ENCODE assay signal across 10 cellular contexts in the genomic region with DNA sequence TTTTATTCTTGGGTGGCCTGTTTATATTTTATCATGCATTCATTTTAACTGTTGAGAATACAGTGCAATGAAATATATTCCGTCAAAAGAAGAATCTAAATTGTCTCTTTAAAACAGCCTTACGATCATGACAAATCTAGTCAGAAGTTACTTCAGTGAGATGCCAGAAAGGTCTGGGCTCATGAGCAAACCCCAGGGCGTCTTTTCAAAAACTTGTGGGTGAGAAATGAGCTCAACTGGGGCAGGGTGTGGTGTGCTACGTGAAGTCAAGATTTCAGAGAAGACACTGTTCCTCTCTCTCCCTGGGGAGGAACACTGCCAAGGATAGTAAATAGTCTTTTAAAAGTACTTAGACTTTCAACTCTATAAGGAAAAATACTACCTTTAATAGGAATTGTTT. TPM values are rescaled to one million over a fixed set of nuclear protein-coding genes. Genes with fewer than 3 reads are reported as not detected.
A peak's percentile ranks its signal among the peaks of the same experiment; 100 is the strongest.
DNase-seq lines count a peak whose midpoint lies in the region; ATAC-seq, FAIRE-seq and TF ChIP-seq lines count a peak whose summit lies in the region.
"Had no signal": no experiment of that assay in that cellular context is flagged by ENCODE, and none has a peak within 500 bp of the region (broad histone marks: within the 10 kb centered on the region; RNA-seq: fewer than 3 reads in every experiment).

No MANE protein-coding gene starts in this region.

- no peak for TF ChIP-seq CTCF in GM12878 (IDR thresholded peaks at IDR 0.05 in 2 of 3, conservative IDR thresholded peaks at IDR 0.05 in 1 of 3; ENCODE audit: control insufficient read depth in 2 of 3, extremely low read depth in 1 of 3, insufficient read depth in 1 of 3, low read depth in 3 of 3, low read length in 3 of 3)
- TF ChIP-seq CTCF in left ventricle myocardium inferior (IDR thresholded peaks at IDR 0.05; ENCODE audit: borderline replicate concordance) = no peak
- no peak for TF ChIP-seq CTCF in gastrocnemius medialis (IDR thresholded peaks at IDR 0.05 in 4 of 5, conservative IDR thresholded peaks at IDR 0.05 in 1 of 5)

- no peak overlapping the region for H3K9ac ChIP-seq in GM12878 (ENCODE audit: control insufficient read depth, insufficient read depth, low read length)

- H3K27ac ChIP-seq in GM12878 (ENCODE audit: control insufficient read depth, insufficient read depth) = no peak overlapping the region
- peak overlapping the region; percentile 49 for H3K27ac ChIP-seq in left ventricle myocardium inferior (replicated peaks)
- H3K27ac ChIP-seq in gastrocnemius medialis = peak overlapping the region; percentile 27 to 57 (median 52)

- TF ChIP-seq EP300 in GM12878 (IDR thresholded peaks at IDR 0.05; ENCODE audit: borderline replicate concordance in 1 of 2, control insufficient read depth in 1 of 2, low read depth in 2 of 2, low read length in 2 of 2) = no peak

- H3K4me2 ChIP-seq in GM12878 (ENCODE audit: control insufficient read depth, insufficient read depth) = no peak overlapping the region

- H3K27me3 ChIP-seq in GM12878 (replicated peaks in 1 of 2; ENCODE audit: control insufficient read depth in 2 of 2, insufficient read depth in 2 of 2, low read length in 1 of 2) (no peaks in the 10 kb centered on the region), left ventricle myocardium inferior (ENCODE audit: low read depth) (no peaks in the 10 kb centered on the region), gastrocnemius medialis (no peaks in the 10 kb centered on the region)

- no peak for FAIRE-seq in GM12878 (lab: Jason Lieb, UNC)

- H2AFZ ChIP-seq in GM12878 (ENCODE audit: control insufficient read depth, low read depth, low read length) = no peak overlapping the region

- ATAC-seq in GM12878 = peak; percentile 36; the same call in 2 of the 3 replicates
- ATAC-seq in gastrocnemius medialis = peak; percentile 79 to 81
- no peak for ATAC-seq in HG03175 (IDR thresholded peaks at IDR 0.05; ENCODE audit: unreplicated experiment)
- ATAC-seq in HG02885 (IDR thresholded peaks at IDR 0.05; ENCODE audit: poor library complexity, unreplicated experiment) = no peak
- ATAC-seq: stimulated activated naive B cell treated with anti-CD40 and anti-IgM and Interleukin-4, amounts not matched to agents 10 μg/mL and 1 μg/mL and 100 μg/mL, for 72 hours had no signal

- CTCF ChIA-PET in GM12878 (lab: Yijun Ruan, JAX) = no interaction called here

- intact Hi-C loops in GM12878 (cut with micrococcal nuclease; ENCODE audit: unreplicated experiment) (no loop called here), left ventricle myocardium inferior (cut with micrococcal nuclease) (no loop called here), gastrocnemius medialis (cut with DNase I; ENCODE audit: low total_unique reads) (no loop called here)

- H3K4me3 ChIP-seq in GM12878 (no peak overlapping the region), left ventricle myocardium inferior (no peak overlapping the region), gastrocnemius medialis (no peak overlapping the region)

- H4K20me1 ChIP-seq in GM12878 (ENCODE audit: control insufficient read depth, insufficient read depth) = no peaks in the 10 kb centered on the region

- POLR2A ChIA-PET in GM12878 (lab: Charles Lee) = interaction anchor here (0.6 kb wide), 1 partner anchor 1444 kb away, joined by 6 read pairs; no protein-coding TSS in a partner anchor

- no peak for TF ChIP-seq POLR2A in GM12878 (IDR thresholded peaks at IDR 0.05; ENCODE audit: low read depth, low read length)
- no peak for TF ChIP-seq POLR2A in gastrocnemius medialis (IDR thresholded peaks at IDR 0.05)

- H3K9me3 ChIP-seq in GM12878 (replicated peaks; ENCODE audit: control insufficient read depth, insufficient read depth, low read length) (no peaks in the 10 kb centered on the region; the same call in 1 of the 3 replicates), left ventricle myocardium inferior (replicated peaks) (peaks cover 7% of the 10 kb centered on the region), gastrocnemius medialis (no peaks in the 10 kb centered on the region)

- TF ChIP-seq RAD21 in GM12878 (IDR thresholded peaks at IDR 0.05; ENCODE audit: insufficient read depth, low read depth, low read length) = no peak

- WGBS in GM12878 (ENCODE audit: insufficient coverage, insufficient replicate concordance, low lambda C conversion rate, missing lambda C conversion rate) = 38% methylated on average over 4 of the region's 4 CpGs

- DNase-seq in GM04503 (ENCODE audit: low read depth) = peak; percentile 65
- DNase-seq in GM12878 (ENCODE audit: low read depth, low spot score) = no peak
- peak; percentile 36 for DNase-seq in left ventricle myocardium inferior
- peak; percentile 51 to 74 for DNase-seq in gastrocnemius medialis
- no peak for DNase-seq in DMS 273 (lab: John Stamatoyannopoulos, UW; ENCODE audit: unreplicated experiment)
- no peak for DNase-seq in NCI-H2227 (lab: John Stamatoyannopoulos, UW; ENCODE audit: unreplicated experiment)
- DNase-seq: NCI-H1105 treated with DMSO at 0.1 percent for 48 hours; stimulated activated naive B cell treated with anti-CD40 and anti-IgM and Interleukin-4, amounts not matched to agents 10 μg/mL and 1 μg/mL and 100 μg/mL, for 72 hours had no signal

- RAD21 ChIA-PET in GM12878 (lab: Charles Lee; ENCODE audit: unreplicated experiment) = interaction anchor here (0.6 kb wide), 1 partner anchor 147 kb away, joined by 3 read pairs; no protein-coding TSS in a partner anchor

- BruUV-seq in GM12878 (replicated peaks; lab: Mats Ljungman, UMichigan) = no TSS peak

- H3K36me3 ChIP-seq in GM12878 (ENCODE audit: control insufficient read depth in 2 of 2, insufficient read depth in 2 of 2, low read length in 1 of 2) = no peaks in the 10 kb centered on the region
- H3K36me3 ChIP-seq in left ventricle myocardium inferior = no peaks in the 10 kb centered on the region
- H3K36me3 ChIP-seq in gastrocnemius medialis = no peaks in the 10 kb centered on the region

- in situ Hi-C loops in GM12878 (cut with MboI) (no loop called here), gastrocnemius medialis (cut with MboI; ENCODE audit: low sequenced_read_pairs in 4 of 4) (no loop called here)

- H3K4me1 ChIP-seq in GM12878 (ENCODE audit: control insufficient read depth, insufficient read depth, low read length) = no peaks in the 10 kb centered on the region
- H3K4me1 ChIP-seq in left ventricle myocardium inferior = no peaks in the 10 kb centered on the region
- no peaks in the 10 kb centered on the region for H3K4me1 ChIP-seq in gastrocnemius medialis

- SMC1A ChIA-PET in GM12878 (lab: Charles Lee; ENCODE audit: uncharacterized antibody, unreplicated experiment) = interaction anchor here (0.6 to 1.6 kb wide), 4 partner anchors 11 to 156 kb away, joined by 3 to 4 read pairs (median 3); no protein-coding TSS in a partner anchor

- H3K79me2 ChIP-seq in GM12878 (ENCODE audit: control insufficient read depth, insufficient read depth, low read length) = no peaks in the 10 kb centered on the region

RNA-seq across cellular contexts. Expression of gene UAP1, which starts 13.4 kb away (rescaled TPM):
- 28.6 and 30.9 TPM in 2 replicates for total RNA-seq in GM12878 (2013; cell fraction: nucleolus; rRNA removed)
- total RNA-seq in GM12878 (2014; rRNA removed) (32.5 and 41.1 TPM in 2 replicates), GM12878 (2014; rRNA removed; fragmentation: Illumina TruSeq; extraction: Trizol) (39.8 and 42.0 TPM in 2 replicates), GM12878 (2021) (29.0 and 30.2 TPM in 2 replicates), left ventricle myocardium inferior (26.5 TPM), gastrocnemius medialis (10 to 100 TPM; 29.2 to 57.3 (median 43.2) TPM)
- polyA plus RNA-seq in GM12878 (2011; ENCODE audit: low read depth) = 22.8 TPM
- polyA plus RNA-seq in GM12878 (2011; rRNA removed) (19.9 and 31.2 TPM in 2 replicates), GM12878 (2014; fragmentation: Illumina TruSeq; extraction: Trizol) (32.3 and 35.2 TPM in 2 replicates), GM12878 (2014; fragmentation: Nextera tagmentation; extraction: Ambion mirVana) (10 to 100 TPM; 19.2 to 20.8 TPM), GM12878 (2014; rRNA removed) (20.9 and 26.0 TPM in 2 replicates), GM12878 (2016; fragmentation: Nextera tagmentation; extraction: Ambion mirVana) (10 to 100 TPM; 40.2 to 43.0 TPM)
- polyA plus RNA-seq in GM12878 (2011; cell fraction: cytosol; rRNA removed) = 7.5 and 10.0 TPM in 2 replicates
- polyA plus RNA-seq in GM12878 (2011; cell fraction: nucleus; rRNA removed) = 8.0 and 9.9 TPM in 2 replicates
- polyA plus RNA-seq in GM12878 (2012) = 25.4 TPM in 2 replicates
- polyA minus RNA-seq in GM12878 (2011; rRNA and poly(A)+ RNA removed) = 13.0 and 15.6 TPM in 2 replicates
- polyA minus RNA-seq in GM12878 (2011; cell fraction: cytosol; rRNA and poly(A)+ RNA removed) = 4.7 and 5.3 TPM in 2 replicates
- polyA minus RNA-seq in GM12878 (2011; cell fraction: nucleus; rRNA and poly(A)+ RNA removed) = 5.7 and 9.9 TPM in 2 replicates

RNA-seq across cellular contexts. Expression of gene UHMK1, which starts 50.6 kb away (rescaled TPM):
- total RNA-seq in GM12878 (2013; cell fraction: nucleolus; rRNA removed) = 56.8 and 59.3 TPM in 2 replicates
- total RNA-seq in GM12878 (2014; rRNA removed) = 37.2 and 48.3 TPM in 2 replicates
- 42.4 and 43.3 TPM in 2 replicates for total RNA-seq in GM12878 (2014; rRNA removed; fragmentation: Illumina TruSeq; extraction: Trizol)
- 30.3 and 31.8 TPM in 2 replicates for total RNA-seq in GM12878 (2021)
- polyA plus RNA-seq in GM12878 (2011; ENCODE audit: low read depth) = 11.8 TPM
- polyA plus RNA-seq in GM12878 (2011; rRNA removed) = 52.7 and 83.5 TPM in 2 replicates
- polyA plus RNA-seq in GM12878 (2011; cell fraction: cytosol; rRNA removed) = 13.4 and 16.6 TPM in 2 replicates
- 18.5 and 21.8 TPM in 2 replicates for polyA plus RNA-seq in GM12878 (2011; cell fraction: nucleus; rRNA removed)
- 22.8 and 25.3 TPM in 2 replicates for polyA plus RNA-seq in GM12878 (2012)
- 28.2 and 36.4 TPM in 2 replicates for polyA plus RNA-seq in GM12878 (2014; fragmentation: Illumina TruSeq; extraction: Trizol)
- polyA plus RNA-seq in GM12878 (2014; fragmentation: Nextera tagmentation; extraction: Ambion mirVana) = 10 to 100 TPM in 1 of 2 experiments, 1 to 10 TPM in 1; 5.7 to 12.9 TPM
- polyA plus RNA-seq in GM12878 (2014; rRNA removed) = 16.4 and 18.9 TPM in 2 replicates
- 10 to 100 TPM; 20.0 to 28.4 TPM for polyA plus RNA-seq in GM12878 (2016; fragmentation: Nextera tagmentation; extraction: Ambion mirVana)
- polyA minus RNA-seq in GM12878 (2011; rRNA and poly(A)+ RNA removed) = 43.2 and 62.6 TPM in 2 replicates
- polyA minus RNA-seq in GM12878 (2011; cell fraction: cytosol; rRNA and poly(A)+ RNA removed) = 23.7 and 26.2 TPM in 2 replicates
- polyA minus RNA-seq in GM12878 (2011; cell fraction: nucleus; rRNA and poly(A)+ RNA removed) = 16.9 and 18.6 TPM in 2 replicates
- 20.7 TPM for total RNA-seq in left ventricle myocardium inferior
- total RNA-seq in gastrocnemius medialis = 10 to 100 TPM; 60.2 to 91.0 (median 79.7) TPM

Comparison
In these comparisons a context has a peak if more than half of its experiments do, and no peak if none do; other contexts are left out.
1. DNase-seq: peak in GM04503 (single experiment), left ventricle myocardium inferior (single experiment) and gastrocnemius medialis (2 of 2); none in GM12878 (single experiment), DMS 273 (single experiment) and NCI-H2227 (single experiment).
2. ATAC-seq: peak in GM12878 (single experiment) and gastrocnemius medialis (2 of 2); none in HG03175 (single experiment) and HG02885 (single experiment).